Comparison of ENCODE assay signal across 18 cellular contexts in the genomic region with DNA sequence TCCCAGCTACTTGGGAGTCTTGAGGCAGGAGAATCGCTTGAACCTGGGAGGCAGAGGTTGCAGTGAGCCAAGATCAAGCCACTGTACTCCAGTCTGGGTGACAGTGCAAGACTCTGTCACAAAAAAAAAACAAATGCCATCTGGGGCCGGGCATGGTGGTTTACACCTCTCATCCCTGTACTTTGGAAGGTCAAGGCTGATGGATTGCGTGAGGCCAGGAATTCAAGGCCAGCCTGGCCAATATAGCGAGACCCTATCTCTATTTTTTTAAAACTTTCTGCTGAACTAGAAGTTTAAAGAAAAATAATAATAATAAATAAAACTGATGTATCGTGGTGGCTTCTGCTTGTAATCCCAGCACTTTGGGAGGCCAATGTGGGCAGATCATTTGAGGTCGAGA.
"Had no signal": no experiment of that assay in that cellular context is flagged by ENCODE, and none has a peak within 500 bp of the region (broad histone marks: within the 10 kb centered on the region; RNA-seq: fewer than 3 reads in every experiment).

No MANE protein-coding gene starts in this region.

- H3K36me3 ChIP-seq: MG63 had no signal

- H3K4me3 ChIP-seq: MG63 had no signal

- H3K9me3 ChIP-seq: MG63, SK-N-SH had no signal

- H3K4me1 Mint-ChIP-seq: IgD-negative memory B cell had no signal

- DNase-seq: MG63, NCI-H1092, NCI-H1105 treated with DMSO at 0.1 percent for 48 hours, NCI-H1417 treated with DMSO at 0.1 percent for 48 hours, NCI-H146, NCI-H1694 treated with DMSO at 0.1 percent for 48 hours, NCI-H1930, NCI-H2081, NCI-H2107, NCI-H2227 treated with DMSO at 0.1 percent for 48 hours, NCI-H524 treated with DMSO at 0.1 percent for 48 hours, NCI-H69, NCI-H774, Right ventricle myocardium superior, RPMI8226, SK-N-SH had no signal

- H3K27me3 ChIP-seq: MG63 had no signal

- H3K9ac ChIP-seq: SK-N-SH had no signal

- FAIRE-seq: RCC 7860 had no signal

- H3K36me3 Mint-ChIP-seq: IgD-negative memory B cell had no signal

- H3K4me2 ChIP-seq: SK-N-SH had no signal
